1 cellular context compared by ENCODE assay signal in genomic region chr6:27839303-27840081, GRCh38.
TF ChIP-seq lines count a peak whose summit lies in the region.

No MANE protein-coding gene starts in this region.

TF ChIP-seq in HepG2, 621 proteins besides CTCF, POLR2A, EP300 and RAD21 (continued from another document and continues in another):
- peak; percentile 28; the same call in 1 of the 2 replicates for TF ChIP-seq ARID5B (CRISPR knock-in tag; IDR thresholded peaks at IDR 0.05)
- no peak for TF ChIP-seq NCOA2 (CRISPR knock-in tag; IDR thresholded peaks at IDR 0.05)
- no peak for TF ChIP-seq ZNF839 (CRISPR knock-in tag; IDR thresholded peaks at IDR 0.05; ENCODE audit: borderline replicate concordance)
- no peak for TF ChIP-seq CC2D1A (CRISPR knock-in tag; IDR thresholded peaks at IDR 0.05)
- TF ChIP-seq ZNF205 (CRISPR knock-in tag; IDR thresholded peaks at IDR 0.05), result no peak
- TF ChIP-seq ZBTB21 (CRISPR knock-in tag; IDR thresholded peaks at IDR 0.05), result no peak
- no peak for TF ChIP-seq SP4 (CRISPR knock-in tag; IDR thresholded peaks at IDR 0.05)
- TF ChIP-seq ZNF282 (IDR thresholded peaks at IDR 0.05; ENCODE audit: partially characterized antibody), result no peak
- no peak for TF ChIP-seq ATF6 (CRISPR knock-in tag; conservative IDR thresholded peaks at IDR 0.05)
- TF ChIP-seq THAP7 (CRISPR knock-in tag; IDR thresholded peaks at IDR 0.05), result no peak
- TF ChIP-seq FOXK1 (CRISPR knock-in tag; IDR thresholded peaks at IDR 0.05; ENCODE audit: borderline replicate concordance, low read depth), result peak; percentile 65; the same call in 1 of the 2 replicates
- TF ChIP-seq PAF1 (CRISPR knock-in tag; IDR thresholded peaks at IDR 0.05), result no peak
- no peak for TF ChIP-seq TAF1 (CRISPR knock-in tag; IDR thresholded peaks at IDR 0.05)
- TF ChIP-seq ZNF407 (CRISPR knock-in tag; IDR thresholded peaks at IDR 0.05; ENCODE audit: not compliant biosample characterization), result no peak
- peak in 1 of 2 experiments; percentile 11; a peak in 1 of 4 replicates for TF ChIP-seq ATF4 (CRISPR knock-in tag; IDR thresholded peaks at IDR 0.05)
- TF ChIP-seq SIN3A (IDR thresholded peaks at IDR 0.05; ENCODE audit: borderline replicate concordance, low read depth, low read length), result peak; percentile 89
- peak; percentile 53; the same call in 1 of the 2 replicates for TF ChIP-seq ARID4A (CRISPR knock-in tag; IDR thresholded peaks at IDR 0.05; ENCODE audit: borderline replicate concordance)
- TF ChIP-seq HOMEZ (CRISPR knock-in tag; IDR thresholded peaks at IDR 0.05; ENCODE audit: low read depth), result no peak
- peak; percentile 89 for TF ChIP-seq NFYB (CRISPR knock-in tag; IDR thresholded peaks at IDR 0.05)
- TF ChIP-seq ZNF747 (CRISPR knock-in tag; IDR thresholded peaks at IDR 0.05; ENCODE audit: borderline replicate concordance), result 0 out of 2 replicates have a peak, but pooled peaks have one; percentile 52
- TF ChIP-seq TBL1XR1 (IDR thresholded peaks at IDR 0.05; ENCODE audit: borderline replicate concordance, low read length, partially characterized antibody), result no peak
- TF ChIP-seq ATF2 (CRISPR knock-in tag; IDR thresholded peaks at IDR 0.05), result 0 out of 2 replicates have a peak, but pooled peaks have one; percentile 12
- peak; percentile 25 for TF ChIP-seq RBM22 (optimal IDR thresholded peaks at IDR 0.05; ENCODE audit: low read length)
- TF ChIP-seq HDAC1 (CRISPR knock-in tag; IDR thresholded peaks at IDR 0.05), result peak; percentile 63
- peak; percentile 47; the same call in 1 of the 2 replicates for TF ChIP-seq RBFOX2 (IDR thresholded peaks at IDR 0.05; ENCODE audit: low read depth, low read length)
